Comparison of ENCODE assay signal across 8 cellular contexts in the genomic region with DNA sequence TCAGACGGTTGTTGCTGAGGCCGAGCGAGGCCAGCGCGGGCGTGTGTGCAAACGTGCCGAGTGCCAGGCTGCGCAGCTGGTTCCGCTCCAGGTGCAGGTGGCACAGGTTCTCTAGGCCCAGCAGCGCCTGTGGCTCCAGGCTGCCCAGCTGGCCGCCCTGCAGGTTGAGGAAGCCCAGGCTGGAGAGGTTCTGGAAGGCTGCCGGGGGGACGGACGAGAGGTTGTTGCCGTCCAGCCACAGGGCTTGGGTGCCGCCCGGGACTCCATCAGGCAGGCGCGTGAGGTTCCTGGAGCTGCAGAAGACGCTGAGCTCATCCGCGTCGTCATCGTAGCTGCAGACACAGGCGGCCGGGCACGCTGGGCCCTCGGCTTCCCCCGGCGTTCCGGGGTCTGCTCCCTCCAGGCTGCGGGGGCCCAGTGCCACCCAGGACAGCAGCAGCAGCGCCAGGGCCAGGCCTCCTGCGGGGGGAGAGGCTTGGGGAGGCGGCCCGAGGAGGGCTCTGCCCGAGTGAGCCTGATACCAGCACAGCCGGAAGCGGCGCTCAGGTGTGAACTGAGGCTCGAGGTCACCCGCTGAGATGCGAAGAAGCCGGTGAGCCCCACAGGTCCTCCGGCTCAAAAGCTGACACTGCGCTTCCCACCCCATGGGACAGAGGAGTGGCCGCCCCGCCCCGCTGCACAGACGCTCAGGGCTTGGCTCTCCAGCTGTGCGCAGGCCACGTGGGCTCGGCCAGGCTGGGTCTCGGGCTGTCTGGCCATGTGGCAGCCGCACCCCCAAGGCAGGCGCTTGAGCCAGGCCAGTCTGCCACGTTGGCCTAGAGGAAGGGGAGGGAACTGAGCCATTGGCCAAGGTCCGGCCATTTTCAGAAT. TPM values are rescaled to one million over a fixed set of nuclear protein-coding genes. Genes with fewer than 3 reads are reported as not detected.
DNase-seq lines count a peak whose midpoint lies in the region; ATAC-seq and TF ChIP-seq lines count a peak whose summit lies in the region.
"Had no signal": no experiment of that assay in that cellular context is flagged by ENCODE, and none has a peak within 500 bp of the region (broad histone marks: within the 10 kb centered on the region; RNA-seq: fewer than 3 reads in every experiment).

No MANE protein-coding gene starts in this region.

- H3K4me1 ChIP-seq in RWPE2 (ENCODE audit: insufficient read depth, poor library complexity, severe bottlenecking): no peaks in the 10 kb centered on the region
- H3K4me1 ChIP-seq: BLaER1 treated with 17β-estradiol and CSF1 and Interleukin-3, amounts not matched to agents 10 nM and 100 nM had no signal

- H3K27me3 ChIP-seq in RWPE2 (ENCODE audit: insufficient read depth, poor library complexity, severe bottlenecking): no peaks in the 10 kb centered on the region
- H3K27me3 ChIP-seq: BLaER1 treated with 17β-estradiol and CSF1 and Interleukin-3, amounts not matched to agents 10 nM and 100 nM had no signal

- peaks cover 25% of the 10 kb centered on the region for H3K36me3 ChIP-seq in RWPE2 (ENCODE audit: low read depth)

- DNase-seq in RWPE2 (ENCODE audit: low spot score) (peak; percentile 71), mesenteric fat pad (ENCODE audit: low spot score) (peak; percentile 85), GM03348 (ENCODE audit: low spot score) (no peak)
- DNase-seq: NCI-H2171 had no signal

- ATAC-seq in RWPE2 (ENCODE audit: low read depth) (no peak), HG02763 (IDR thresholded peaks at IDR 0.05; ENCODE audit: unreplicated experiment) (no peak)

- no peak overlapping the region for H3K4me3 ChIP-seq in RWPE2 (ENCODE audit: severe bottlenecking)
- H3K4me3 ChIP-seq: BLaER1 treated with 17β-estradiol and CSF1 and Interleukin-3, amounts not matched to agents 10 nM and 100 nM; coronary artery had no signal

- no peaks in the 10 kb centered on the region for H3K9me3 ChIP-seq in RWPE2 (ENCODE audit: severe bottlenecking)

- H3K27ac ChIP-seq in RWPE2 (ENCODE audit: poor library complexity, severe bottlenecking): no peak overlapping the region
- H3K27ac ChIP-seq: BLaER1 treated with 17β-estradiol and CSF1 and Interleukin-3, amounts not matched to agents 10 nM and 100 nM; coronary artery had no signal

- TF ChIP-seq CTCF in RWPE2 (IDR thresholded peaks at IDR 0.05; ENCODE audit: poor library complexity, severe bottlenecking): no peak

RNA-seq across cellular contexts. Expression of a gene that starts 1.3 kb away (rescaled TPM):
- not detected for total RNA-seq in mesenteric fat pad
- total RNA-seq: H4 had no signal

RNA-seq across cellular contexts. Expression of a gene that starts 9.4 kb away (rescaled TPM):
- 35.1 TPM for total RNA-seq in mesenteric fat pad

RNA-seq across cellular contexts. Expression of a gene that starts 9.8 kb away (rescaled TPM):
- total RNA-seq in mesenteric fat pad: 28.8 TPM

RNA-seq across cellular contexts. Expression of a gene that starts 19.2 kb away (rescaled TPM):
- total RNA-seq in mesenteric fat pad: 71.3 TPM

RNA-seq across cellular contexts. Expression of a gene that starts 19.6 kb away (rescaled TPM):
- total RNA-seq in mesenteric fat pad: 14.5 TPM
